ENCODE assay signal across 7 cellular contexts in the genomic region with DNA sequence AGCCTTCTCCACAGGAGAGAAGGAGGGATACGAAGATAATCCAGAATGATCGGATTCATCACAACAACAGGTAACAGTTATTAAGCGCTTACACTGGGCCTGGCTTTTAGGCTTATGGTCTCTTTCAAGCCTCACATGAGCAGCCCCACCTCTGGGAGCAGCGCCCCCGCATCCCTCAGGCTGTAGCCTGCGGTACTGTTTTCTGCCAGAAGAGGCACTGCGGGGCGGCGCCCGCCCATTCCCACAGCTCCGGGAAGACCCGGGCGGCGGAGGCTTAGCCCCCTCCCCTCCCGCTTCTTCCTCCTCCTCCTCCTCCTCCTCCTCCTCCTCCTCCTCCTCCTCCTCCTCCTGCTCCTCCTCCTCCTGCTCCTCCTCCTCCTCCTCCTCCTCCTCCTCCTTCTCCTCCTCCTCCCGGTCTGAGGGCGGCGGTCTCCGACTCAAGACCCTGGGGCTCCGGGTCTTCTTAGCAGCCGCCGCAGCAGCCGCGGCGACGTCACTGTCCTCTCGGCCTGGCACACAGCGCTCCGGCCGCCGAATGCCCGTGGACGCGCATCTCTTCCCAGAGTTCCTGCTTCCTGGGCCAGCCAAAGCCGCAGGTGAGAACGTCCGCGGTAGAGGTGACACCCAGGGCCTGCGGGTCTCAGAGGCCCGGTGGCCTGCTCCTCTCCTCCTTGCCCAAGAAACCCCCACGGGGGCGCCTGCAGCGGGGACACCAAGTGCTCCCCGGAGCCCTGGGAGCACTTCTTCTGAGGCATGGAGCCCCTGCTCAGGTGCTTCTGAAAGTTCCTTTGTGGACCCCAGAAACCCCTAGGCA. TPM values are rescaled to one million over a fixed set of nuclear protein-coding genes. Genes with fewer than 3 reads are reported as not detected.
A peak's percentile ranks its signal among the peaks of the same experiment; 100 is the strongest.
DNase-seq lines count a peak whose midpoint lies in the region; ATAC-seq and TF ChIP-seq lines count a peak whose summit lies in the region.
"Not testable (repeated sequence)": the region's sequence is repeated elsewhere in the genome, so short reads cannot be mapped to it uniquely, and the experiment has no call there.

A gene with protein sequence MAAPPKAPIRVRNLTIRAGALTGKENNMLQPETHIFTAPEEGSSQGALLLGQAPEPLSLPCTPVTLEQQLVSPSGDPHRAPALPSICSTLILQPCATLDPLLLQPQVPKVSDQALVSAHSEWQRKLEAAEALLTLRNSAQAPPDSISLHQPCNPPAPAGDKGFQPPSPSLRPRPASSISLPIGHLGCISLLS (plus strand): TSS at position 238 of the 814 bp plus-strand sequence. CDS start 68,246 bp downstream, outside the sequence.

- not testable (repeated sequence) for TF ChIP-seq POLR2A in right lobe of liver (IDR thresholded peaks at IDR 0.05)

- intact Hi-C loops in right lobe of liver (cut with DNase I), result not testable (repeated sequence)

- H3K27ac ChIP-seq in right lobe of liver, result not testable (repeated sequence)

- H3K4me3 Mint-ChIP-seq in activated naive CD8-positive, alpha-beta T cell treated with anti-CD3 and anti-CD28 coated beads, Interleukin-2, amount 50 U/mL, for 24 hours, result not testable (repeated sequence)

- H3K27me3 ChIP-seq in right lobe of liver, result not testable (repeated sequence)

- not testable (repeated sequence) for DNase-seq in activated naive CD8-positive, alpha-beta T cell treated with anti-CD3 and anti-CD28 coated beads, Interleukin-2, amount 50 U/mL, for 24 hours; right lobe of liver

- not testable (repeated sequence) for H3K36me3 ChIP-seq in right lobe of liver

- not testable (repeated sequence) for TF ChIP-seq CTCF in right lobe of liver (IDR thresholded peaks at IDR 0.05)

- peak; percentile 74 for ATAC-seq in GM18858 (IDR thresholded peaks at IDR 0.05; ENCODE audit: unreplicated experiment)
- ATAC-seq in GM19467 (IDR thresholded peaks at IDR 0.05; ENCODE audit: unreplicated experiment), result peak; percentile 84
- ATAC-seq in HG02588 (IDR thresholded peaks at IDR 0.05; ENCODE audit: unreplicated experiment), result peak; percentile 65
- ATAC-seq in HG03097 (IDR thresholded peaks at IDR 0.05; ENCODE audit: low FRiP score, unreplicated experiment), result peak; percentile 84
- peak; percentile 77 for ATAC-seq in HG03565 (IDR thresholded peaks at IDR 0.05; ENCODE audit: unreplicated experiment)
- peak; percentile 77 for ATAC-seq in activated naive CD8-positive, alpha-beta T cell treated with anti-CD3 and anti-CD28 coated beads, Interleukin-2, amount 50 U/mL, for 24 hours
- peak; percentile 37 to 54 (median 44) for ATAC-seq in right lobe of liver

- H3K4me1 ChIP-seq in right lobe of liver, result not testable (repeated sequence)

- H3K4me1 Mint-ChIP-seq in activated naive CD8-positive, alpha-beta T cell treated with anti-CD3 and anti-CD28 coated beads, Interleukin-2, amount 50 U/mL, for 24 hours, result not testable (repeated sequence)

- not testable (repeated sequence) for H3K9me3 ChIP-seq in right lobe of liver

- not testable (repeated sequence) for H3K9me3 Mint-ChIP-seq in activated naive CD8-positive, alpha-beta T cell treated with anti-CD3 and anti-CD28 coated beads, Interleukin-2, amount 50 U/mL, for 24 hours

- H3K36me3 Mint-ChIP-seq in activated naive CD8-positive, alpha-beta T cell treated with anti-CD3 and anti-CD28 coated beads, Interleukin-2, amount 50 U/mL, for 24 hours (ENCODE audit: low read depth), result not testable (repeated sequence)

- not testable (repeated sequence) for H3K27me3 Mint-ChIP-seq in activated naive CD8-positive, alpha-beta T cell treated with anti-CD3 and anti-CD28 coated beads, Interleukin-2, amount 50 U/mL, for 24 hours

- not testable (repeated sequence) for H3K4me3 ChIP-seq in right lobe of liver

- WGBS in right lobe of liver (ENCODE audit: insufficient coverage, low coverage, low lambda C conversion rate, missing lambda C conversion rate), result no CpG with 5 or more reads among the region's 44 CpGs

- not testable (repeated sequence) for H3K27ac Mint-ChIP-seq in activated naive CD8-positive, alpha-beta T cell treated with anti-CD3 and anti-CD28 coated beads, Interleukin-2, amount 50 U/mL, for 24 hours

RNA-seq across cellular contexts. Expression of the gene that starts here (rescaled TPM):
- not detected for total RNA-seq in right lobe of liver

Comparison
In these comparisons a context has a peak if more than half of its experiments do, and no peak if none do; other contexts are left out.
1. Peak in ATAC-seq in right lobe of liver; RNA of the gene not detected or under 1 TPM.